Comparison of ENCODE assay signal across 19 cellular contexts in the genomic region with DNA sequence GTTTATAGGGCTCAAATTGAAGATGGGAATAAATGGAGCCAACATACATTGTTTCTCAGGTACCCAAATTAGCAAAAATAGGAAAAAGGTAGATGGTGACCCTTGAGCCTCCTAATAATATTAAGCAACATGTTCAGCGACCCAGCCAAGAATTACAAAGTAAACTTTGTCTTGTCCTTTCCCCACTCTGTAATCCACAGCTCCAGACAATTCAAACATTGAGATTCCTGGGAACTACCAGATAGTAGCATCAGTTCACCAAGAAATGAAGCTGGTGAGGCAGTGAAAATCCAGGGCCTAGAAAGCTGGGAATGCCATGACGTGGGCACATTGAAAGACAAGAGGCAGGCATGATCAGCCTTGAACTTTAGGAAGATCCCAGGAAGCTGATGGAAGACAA. TPM values are rescaled to one million over a fixed set of nuclear protein-coding genes. Genes with fewer than 3 reads are reported as not detected.
DNase-seq lines count a peak whose midpoint lies in the region; ATAC-seq and TF ChIP-seq lines count a peak whose summit lies in the region.
"Had no signal": no experiment of that assay in that cellular context is flagged by ENCODE, and none has a peak within 500 bp of the region (broad histone marks: within the 10 kb centered on the region; RNA-seq: fewer than 3 reads in every experiment).

No MANE protein-coding gene starts in this region.

- H3K27ac ChIP-seq in C4-2B = peak overlapping the region; percentile 49; the same call in 1 of the 2 replicates
- H3K27ac ChIP-seq in trophoblast cell (ENCODE audit: low read depth, low read length) = no peak overlapping the region
- H3K27ac ChIP-seq: BLaER1 had no signal

- H3K14ac ChIP-seq in trophoblast cell (ENCODE audit: low read length) = no peak overlapping the region

- no peak overlapping the region for H4K91ac ChIP-seq in trophoblast cell (ENCODE audit: low read depth, low read length)

- TF ChIP-seq CTCF in C4-2B (conservative IDR thresholded peaks at IDR 0.05) = no peak

- H3K4me1 ChIP-seq in trophoblast cell (ENCODE audit: control insufficient read depth in 1 of 2, insufficient read depth in 2 of 2, low read length in 2 of 2) = no peaks in the 10 kb centered on the region
- H3K4me1 ChIP-seq: BE2C, BLaER1, Caco-2 had no signal

- peak; percentile 55 for ATAC-seq in left lobe of liver
- ATAC-seq in HG02623 (IDR thresholded peaks at IDR 0.05; ENCODE audit: unreplicated experiment) = no peak
- no peak for ATAC-seq in GM19324 (IDR thresholded peaks at IDR 0.05; ENCODE audit: low FRiP score, unreplicated experiment)
- ATAC-seq: CD8-positive, alpha-beta T cell had no signal

- DNase-seq in left lobe of liver (ENCODE audit: low spot score) (peak; percentile 49), trophoblast cell (no peak)
- DNase-seq in stimulated activated CD4-positive, alpha-beta T cell treated with anti-CD3 and anti-CD28 coated beads, Interleukin-4, amount 100 ng/mL, for 24 hours = no peak
- DNase-seq: 8988T; ACHN; BE2C; C1 segment of cervical spinal cord; Caco-2; Calu3; CD4-positive, alpha-beta T cell; CD8-positive, alpha-beta T cell; DMS79 treated with DMSO at 0.1 percent for 48 hours; GF-D8 had no signal

- H3K9me3 ChIP-seq in trophoblast cell (ENCODE audit: insufficient read depth, low read depth, low read length) = no peaks in the 10 kb centered on the region
- H3K9me3 ChIP-seq: BE2C, BLaER1, Caco-2 had no signal

- no peaks in the 10 kb centered on the region for H3K27me3 ChIP-seq in trophoblast cell (ENCODE audit: insufficient read depth, low read length)
- H3K27me3 ChIP-seq: BE2C, BLaER1 had no signal

- no peak overlapping the region for H3K18ac ChIP-seq in trophoblast cell (ENCODE audit: low read length)

- no peaks in the 10 kb centered on the region for H3K79me2 ChIP-seq in trophoblast cell (ENCODE audit: control insufficient read depth, insufficient read depth, low read length, poor library complexity)

- no peak overlapping the region for H3K4me3 ChIP-seq in trophoblast cell (ENCODE audit: low read depth, low read length)
- H3K4me3 ChIP-seq: BLaER1 had no signal

- no peak overlapping the region for H2AK5ac ChIP-seq in trophoblast cell (ENCODE audit: low read length)

- H3K23ac ChIP-seq in trophoblast cell (ENCODE audit: low read length) = no peak overlapping the region

- H2BK12ac ChIP-seq in trophoblast cell (ENCODE audit: low read length) = no peak overlapping the region

- H4K8ac ChIP-seq in trophoblast cell (ENCODE audit: low read depth, low read length) = no peak overlapping the region

- peak overlapping the region; percentile 41 for H3K9ac ChIP-seq in trophoblast cell (ENCODE audit: low read length)
- H3K9ac ChIP-seq: BLaER1 had no signal

- no peak overlapping the region for H2BK5ac ChIP-seq in trophoblast cell (ENCODE audit: low read depth, low read length, poor library complexity)

- H3K4ac ChIP-seq in trophoblast cell (ENCODE audit: low read depth, low read length) = no peak overlapping the region

- no peaks in the 10 kb centered on the region for H3K79me1 ChIP-seq in trophoblast cell (ENCODE audit: low read length)

- no CpG with 5 or more reads among the region's 2 CpGs for WGBS in trophoblast cell (ENCODE audit: extremely low coverage, insufficient coverage, insufficient read length)

- no peak overlapping the region for H2BK120ac ChIP-seq in trophoblast cell (ENCODE audit: insufficient read depth, low read length, poor library complexity)

- H3K4me2 ChIP-seq in trophoblast cell (ENCODE audit: low read length) = no peak overlapping the region
- H3K4me2 ChIP-seq: BLaER1 had no signal

- H4K12ac ChIP-seq in trophoblast cell (ENCODE audit: low read depth, low read length) = no peak overlapping the region

- no peaks in the 10 kb centered on the region for H3K36me3 ChIP-seq in trophoblast cell (ENCODE audit: control insufficient read depth in 1 of 2, insufficient read depth in 2 of 2, low read length in 2 of 2)
- H3K36me3 ChIP-seq: BE2C, BLaER1 had no signal

- H2AFZ ChIP-seq in trophoblast cell (ENCODE audit: insufficient read depth, low read length, poor library complexity) = no peak overlapping the region

RNA-seq across cellular contexts. Expression of gene HAO2, which starts 11.7 kb away (rescaled TPM):
- 206 TPM for total RNA-seq in left lobe of liver
- not detected in 2 replicates for polyA plus RNA-seq in trophoblast cell (2013)
- total RNA-seq: A673; Calu3; CD4-positive, alpha-beta T cell; CD8-positive, alpha-beta T cell had no signal
- polyA plus RNA-seq: AG04450 had no signal

RNA-seq across cellular contexts. Expression of gene HSD3B2, which starts 34.6 kb away (rescaled TPM):
- 0.83 TPM for total RNA-seq in left lobe of liver
- polyA plus RNA-seq in trophoblast cell (2013) = not detected in 2 replicates
- total RNA-seq: A673; Caco-2; Calu3; CD4-positive, alpha-beta T cell; CD8-positive, alpha-beta T cell had no signal
- polyA plus RNA-seq: AG04450 had no signal
